8 cellular contexts compared by ENCODE assay signal in genomic region chr9:128420651-128421473, GRCh38. TPM values are rescaled to one million over a fixed set of nuclear protein-coding genes. Genes with fewer than 3 reads are reported as not detected.
DNase-seq lines count a peak whose midpoint lies in the region; ATAC-seq, FAIRE-seq and TF ChIP-seq lines count a peak whose summit lies in the region.

Gene CERCAM (plus strand): TSS chr9:128420857. CDS start chr9:128420878, 21 bp downstream.

- no peaks in the 10 kb centered on the region for H3K4me1 ChIP-seq in ES-I3 (ENCODE audit: insufficient read depth, low read length)
- peaks cover 22% of the 10 kb centered on the region for H3K4me1 ChIP-seq in HepG2 (ENCODE audit: insufficient read depth, low read length)

- in situ Hi-C loops in HepG2 (cut with HindIII; ENCODE audit: extremely low pct_ligation_motif_present, low pct_unique_long_range_greater_than_20kb): no loop called here

- POLR2A ChIA-PET in HepG2 (lab: Yijun Ruan, JAX): interaction anchor here (0.6 to 2.5 kb wide), 11 partner anchors 9 to 145 kb away, joined by 3 to 19 read pairs (median 3); partner anchors contain the start of genes GOLGA2, SWI5 and URM1

- H4K20me1 ChIP-seq in HepG2 (ENCODE audit: insufficient read depth, low read length): no peaks in the 10 kb centered on the region

- H2AFZ ChIP-seq in HepG2 (ENCODE audit: low read length): no peak within 1 kb of the TSS

- CTCF ChIA-PET in HepG2 (lab: Yijun Ruan, JAX; ENCODE audit: low intra/inter-chr PET ratio, low total read pairs): no interaction called here

- ATAC-seq in GM21576 (IDR thresholded peaks at IDR 0.05; ENCODE audit: unreplicated experiment) (peak; percentile 63), HepG2 (peak; percentile 80)

- peak; percentile 38 for TF ChIP-seq CTCF in HepG2 (CRISPR knock-in tag; IDR thresholded peaks at IDR 0.05)

- peak within 1 kb of the TSS; percentile 84 for H3K4me2 ChIP-seq in HepG2 (ENCODE audit: low read depth, low read length)

- H3K36me3 ChIP-seq in ES-I3 (ENCODE audit: insufficient read depth, low read length) (no peaks in the 10 kb centered on the region), HepG2 (replicated peaks in 1 of 2; ENCODE audit: control insufficient read depth in 1 of 2, insufficient read depth in 2 of 2, low read length in 2 of 2) (no peaks in the 10 kb centered on the region)

- no peak for TF ChIP-seq RAD21 in HepG2 (CRISPR knock-in tag; IDR thresholded peaks at IDR 0.05)

- H3K9ac ChIP-seq in ES-I3 (ENCODE audit: low read depth, low read length) (peak within 1 kb of the TSS; percentile 81; the same call in 1 of the 2 replicates), HepG2 (ENCODE audit: insufficient read depth, low read depth, low read length) (peak within 1 kb of the TSS; percentile 60)

- 0% methylated on average over 10 of the region's 59 CpGs for WGBS in HepG2 (ENCODE audit: low lambda C conversion rate)

- TF ChIP-seq EP300 in HepG2 (IDR thresholded peaks at IDR 0.05; ENCODE audit: low read depth in 2 of 2, low read length in 2 of 2) (no peak), HepG2 (CRISPR knock-in tag; IDR thresholded peaks at IDR 0.05; ENCODE audit: borderline replicate concordance) (no peak)

- peak within 1 kb of the TSS; percentile 38 for H3K27ac ChIP-seq in HepG2 (ENCODE audit: extremely low read length, insufficient read depth, low read length)

- H3K4me3 ChIP-seq in Jurkat, Clone E6-1 (ENCODE audit: low read length): peak within 1 kb of the TSS; percentile 62
- peak within 1 kb of the TSS; percentile 85 to 92 (median 91) for H3K4me3 ChIP-seq in HepG2 (replicated peaks in 1 of 3; ENCODE audit: insufficient read depth in 1 of 3, low read depth in 2 of 3, low read length in 3 of 3)

- H3K79me2 ChIP-seq in HepG2 (ENCODE audit: insufficient read depth, low read length): no peaks in the 10 kb centered on the region

- intact Hi-C loops in HepG2 (cut with micrococcal nuclease; ENCODE audit: unreplicated experiment): loop anchor here (2.0 kb wide), 2 partner anchors 18 to 58 kb away; no protein-coding TSS in a partner anchor

- no peak for DNase-seq in Jurkat, Clone E6-1 (ENCODE audit: low read depth, low spot score)
- peak; percentile 11 to 36 for DNase-seq in activated CD4-positive, alpha-beta T cell treated with anti-CD3 and anti-CD28 coated beads for 24 hours (ENCODE audit: low read depth in 2 of 2)
- DNase-seq in dermis blood vessel endothelial cell: peak; percentile 53
- peak; percentile 34 for DNase-seq in HepG2 (ENCODE audit: low spot score)
- DNase-seq in stimulated activated CD4-positive, alpha-beta T cell treated with anti-CD3 and anti-CD28 coated beads, Interleukin-4, amount 100 ng/mL, for 48 hours (ENCODE audit: low read depth in 2 of 2): peak; percentile 28 to 34
- DNase-seq in medulla oblongata (ENCODE audit: extremely low spot score): no peak

- FAIRE-seq in HepG2 (lab: Jason Lieb, UNC): no peak

- TF ChIP-seq POLR2A in HepG2 (IDR thresholded peaks at IDR 0.05; ENCODE audit: insufficient read depth in 1 of 2, low read depth in 2 of 2, low read length in 2 of 2): peak in 1 of 2 experiments; percentile 66; a peak in 2 of 4 replicates

- BruUV-seq in HepG2 (replicated peaks; lab: Mats Ljungman, UMichigan): no TSS peak

- peaks cover 4 to 6% of the 10 kb centered on the region in 2 experiments; a peak in 3 of 5 replicates for H3K27me3 ChIP-seq in HepG2 (ENCODE audit: control insufficient read depth in 1 of 2, insufficient read depth in 2 of 2, low read length in 2 of 2)

- H3K9me3 ChIP-seq in ES-I3 (ENCODE audit: control insufficient read depth, insufficient read depth, low read length): no peaks in the 10 kb centered on the region
- H3K9me3 ChIP-seq in HepG2 (ENCODE audit: low read length): no peaks in the 10 kb centered on the region

TF ChIP-seq in HepG2, 621 proteins besides CTCF, POLR2A, EP300 and RAD21 (continues in another document):
- TF ChIP-seq TRIM22 (IDR thresholded peaks at IDR 0.05) (no peak), FOSL1 (CRISPR knock-in tag; IDR thresholded peaks at IDR 0.05; ENCODE audit: borderline replicate concordance) (no peak), CBX5 (CRISPR knock-in tag; IDR thresholded peaks at IDR 0.05; ENCODE audit: borderline replicate concordance) (0 out of 2 replicates have a peak, but pooled peaks have one; percentile 6), NCOA1 (CRISPR knock-in tag; IDR thresholded peaks at IDR 0.05) (no peak), SRSF9 (IDR thresholded peaks at IDR 0.05; ENCODE audit: borderline replicate concordance, insufficient read depth, low read depth, low read length, poor library complexity, severe bottlenecking) (no peak), ZNF207 (IDR thresholded peaks at IDR 0.05; ENCODE audit: borderline replicate concordance) (no peak), PATZ1 (CRISPR knock-in tag; IDR thresholded peaks at IDR 0.05) (peak; percentile 37; the same call in 1 of the 2 replicates), ZNF776 (CRISPR knock-in tag; IDR thresholded peaks at IDR 0.05) (no peak), BRD4 (CRISPR knock-in tag; IDR thresholded peaks at IDR 0.05) (no peak), ZNF251 (CRISPR knock-in tag; IDR thresholded peaks at IDR 0.05) (no peak)

RNA-seq across cellular contexts. Expression of gene CERCAM, which starts in this region (rescaled TPM):
- 15.0 TPM for polyA plus RNA-seq in Jurkat, Clone E6-1 (2012; ENCODE audit: insufficient read depth, insufficient read length)
- total RNA-seq in dermis blood vessel endothelial cell: 25.4 and 32.9 TPM in 2 replicates
- 4.2 and 9.0 TPM in 2 replicates for total RNA-seq in HepG2 (2016; rRNA removed; fragmentation: Illumina TruSeq; extraction: Trizol)
- total RNA-seq in HepG2 (2016; cell fraction: cytosol; rRNA removed; fragmentation: Illumina TruSeq; extraction: Trizol; ENCODE audit: low read depth): 3.2 and 3.4 TPM in 2 replicates
- total RNA-seq in HepG2 (2016; cell fraction: insoluble cytoplasmic fraction; rRNA removed; fragmentation: Illumina TruSeq; extraction: Trizol): 2.8 and 8.0 TPM in 2 replicates
- 5.1 TPM in 2 replicates for total RNA-seq in HepG2 (2016; cell fraction: membrane; rRNA removed; fragmentation: Illumina TruSeq; extraction: Trizol)
- total RNA-seq in HepG2 (2016; cell fraction: nucleus; rRNA removed; fragmentation: Illumina TruSeq; extraction: Trizol): 10.5 and 11.6 TPM in 2 replicates
- 17.1 and 19.6 TPM in 2 replicates for polyA plus RNA-seq in HepG2 (2011; rRNA removed)
- 15.6 and 24.7 TPM in 2 replicates for polyA plus RNA-seq in HepG2 (2011; cell fraction: cytosol; rRNA removed)
- polyA plus RNA-seq in HepG2 (2011; cell fraction: nucleus; rRNA removed): 52.1 and 62.8 TPM in 2 replicates
- polyA plus RNA-seq in HepG2 (2012): 5.9 and 7.0 TPM in 2 replicates
- 4.7 and 5.3 TPM in 2 replicates for polyA plus RNA-seq in HepG2 (2016; cell fraction: cytosol; fragmentation: Illumina TruSeq; extraction: Trizol; ENCODE audit: low read depth)
- 3.9 and 4.0 TPM in 2 replicates for polyA plus RNA-seq in HepG2 (2016; cell fraction: insoluble cytoplasmic fraction; fragmentation: Illumina TruSeq; extraction: Trizol; ENCODE audit: low read depth)
- 6.5 and 7.0 TPM in 2 replicates for polyA plus RNA-seq in HepG2 (2016; cell fraction: membrane; fragmentation: Illumina TruSeq; extraction: Trizol; ENCODE audit: low read depth)
- 18.8 and 19.8 TPM in 2 replicates for polyA plus RNA-seq in HepG2 (2016; cell fraction: nucleus; fragmentation: Illumina TruSeq; extraction: Trizol; ENCODE audit: insufficient read depth, low read depth)
- polyA minus RNA-seq in HepG2 (2011; rRNA and poly(A)+ RNA removed; ENCODE audit: low replicate concordance): 1.3 and 29.5 TPM in 2 replicates
- polyA minus RNA-seq in HepG2 (2011; cell fraction: cytosol; rRNA and poly(A)+ RNA removed): 9.5 and 10.8 TPM in 2 replicates
- polyA minus RNA-seq in HepG2 (2011; cell fraction: nucleus; rRNA and poly(A)+ RNA removed): 8.8 and 10.6 TPM in 2 replicates

Comparison
In these comparisons a context has a peak if more than half of its experiments do, and no peak if none do; other contexts are left out.
1. DNase-seq: peak in activated CD4-positive, alpha-beta T cell treated with anti-CD3 and anti-CD28 coated beads for 24 hours (2 of 2), dermis blood vessel endothelial cell (single experiment), HepG2 (single experiment) and stimulated activated CD4-positive, alpha-beta T cell treated with anti-CD3 and anti-CD28 coated beads, Interleukin-4, amount 100 ng/mL, for 48 hours (2 of 2); none in Jurkat, Clone E6-1 (single experiment) and medulla oblongata (single experiment).